In the genomic region with DNA sequence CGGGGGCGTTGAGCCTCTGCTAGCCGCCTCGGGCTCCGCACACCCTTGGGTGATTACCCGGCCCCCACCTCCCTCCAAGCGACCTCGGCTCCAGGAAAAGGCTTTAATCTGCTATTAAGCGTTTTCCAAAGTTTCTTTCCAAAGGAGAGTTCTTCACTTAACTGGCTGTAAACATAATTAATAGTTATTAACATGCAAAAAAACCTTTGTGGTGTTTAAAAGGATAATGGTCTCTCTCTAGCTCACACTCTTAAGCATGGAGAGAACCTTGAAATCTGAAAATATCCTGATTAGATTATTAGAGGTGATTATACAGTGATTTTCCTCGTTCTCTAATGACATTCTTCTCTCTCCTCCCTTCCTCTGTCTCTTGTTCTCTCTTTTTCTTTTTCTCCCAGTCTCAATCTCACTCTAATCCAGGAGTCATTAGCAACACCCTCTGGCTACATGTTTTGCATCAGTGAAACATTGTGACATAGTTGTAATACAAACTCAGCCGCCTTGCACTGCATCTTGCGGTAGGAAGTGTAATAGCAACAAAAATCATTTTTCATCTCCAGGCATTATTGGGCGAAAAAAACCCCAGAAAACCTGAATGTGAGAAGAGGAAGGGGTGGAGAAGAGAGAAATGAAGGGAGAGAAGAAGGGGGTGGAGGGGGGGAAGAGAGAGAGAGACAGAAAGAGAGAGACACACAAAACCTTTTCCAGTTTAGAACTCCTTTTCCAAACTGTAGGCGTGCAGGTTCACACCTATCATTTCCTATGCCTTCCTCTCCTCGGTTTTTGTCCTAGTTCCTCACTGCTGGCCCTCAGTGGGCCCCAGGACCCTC, we compare ENCODE assay signal across 8 cellular contexts. TPM values are rescaled to one million over a fixed set of nuclear protein-coding genes. Genes with fewer than 3 reads are reported as not detected.
DNase-seq lines count a peak whose midpoint lies in the region; ATAC-seq and TF ChIP-seq lines count a peak whose summit lies in the region.

No MANE protein-coding gene starts in this region.

- H3K9me3 ChIP-seq in right atrium auricular region: no peaks in the 10 kb centered on the region
- H3K9me3 ChIP-seq in smooth muscle cell (replicated peaks; ENCODE audit: low read depth): no peaks in the 10 kb centered on the region

- H3F3A ChIP-seq in smooth muscle cell (ENCODE audit: low read depth): no peaks in the 10 kb centered on the region

- peak overlapping the region; percentile 85 for H3K4me2 ChIP-seq in smooth muscle cell

- peaks cover 29% of the 10 kb centered on the region for H4K20me1 ChIP-seq in smooth muscle cell (ENCODE audit: low read depth)

- H3K36me3 ChIP-seq in right atrium auricular region: no peaks in the 10 kb centered on the region
- no peaks in the 10 kb centered on the region for H3K36me3 ChIP-seq in smooth muscle cell (ENCODE audit: low read depth)

- no peak for DNase-seq in HFF-Myc (ENCODE audit: extremely low read depth, low read depth)
- no peak for DNase-seq in right atrium auricular region (ENCODE audit: low spot score)
- no peak for DNase-seq in smooth muscle cell (lab: John Stamatoyannopoulos, UW; ENCODE audit: unreplicated experiment)
- DNase-seq in GM10248 (ENCODE audit: extremely low spot score): no peak
- DNase-seq in NCI-H2029 (lab: John Stamatoyannopoulos, UW): no peak

- H3K27me3 ChIP-seq in right atrium auricular region (no peaks in the 10 kb centered on the region), smooth muscle cell (ENCODE audit: low read depth) (peaks cover 96% of the 10 kb centered on the region)

- WGBS in smooth muscle cell (ENCODE audit: low lambda C conversion rate): 9% methylated on average over 13 of the region's 15 CpGs

- peaks cover 0 to 33% of the 10 kb centered on the region in 2 donors for H3K4me1 ChIP-seq in right atrium auricular region
- peaks cover 80% of the 10 kb centered on the region for H3K4me1 ChIP-seq in smooth muscle cell (ENCODE audit: low read depth)

- no peaks in the 10 kb centered on the region for H3K79me2 ChIP-seq in smooth muscle cell (ENCODE audit: low read depth)

- H2AFZ ChIP-seq in smooth muscle cell (ENCODE audit: low read depth): no peak overlapping the region

- CTCF ChIA-PET in GM10248 (lab: Yijun Ruan, JAX): interaction anchor here (1.0 to 4.4 kb wide), 7 partner anchors 9 to 891 kb away, joined by 3 to 20 read pairs (median 8); no protein-coding TSS in a partner anchor

- POLR2A ChIA-PET in GM10248 (lab: Yijun Ruan, JAX): no interaction called here

- TF ChIP-seq CTCF in HFF-Myc (IDR thresholded peaks at IDR 0.05; ENCODE audit: low read depth, low read length, missing control alignments) (peak; percentile 13), VCaP (conservative IDR thresholded peaks at IDR 0.05) (0 out of 2 replicates have a peak, but pooled peaks have one; percentile 15), right atrium auricular region (IDR thresholded peaks at IDR 0.05) (peak; percentile 14 to 59), smooth muscle cell (IDR thresholded peaks at IDR 0.05; ENCODE audit: borderline replicate concordance, insufficient read depth, poor library complexity, severe bottlenecking) (no peak), GM10248 (IDR thresholded peaks at IDR 0.05; ENCODE audit: control extremely low read depth, extremely low read depth, low read depth, missing control alignments) (no peak)

- H3K4me3 ChIP-seq in HFF-Myc (replicated peaks; ENCODE audit: low read depth, low read length): peak overlapping the region; percentile 47
- H3K4me3 ChIP-seq in right atrium auricular region: peak overlapping the region; percentile 43 to 68
- H3K4me3 ChIP-seq in smooth muscle cell: peak overlapping the region; percentile 46

- H3K27ac ChIP-seq in VCaP (0 out of 2 replicates have a peak overlapping the region, but pooled peaks have one; percentile 7), right atrium auricular region (peak overlapping the region; percentile 90 to 97), smooth muscle cell (ENCODE audit: low read depth) (no peak overlapping the region)

- ATAC-seq in HG03469 (IDR thresholded peaks at IDR 0.05; ENCODE audit: unreplicated experiment) (no peak), GM21381 (IDR thresholded peaks at IDR 0.05; ENCODE audit: unreplicated experiment) (no peak)

- H3K9ac ChIP-seq in smooth muscle cell (ENCODE audit: low read depth): no peak overlapping the region

RNA-seq across cellular contexts. Expression of a gene that starts 24.4 kb away (rescaled TPM):
- total RNA-seq in right atrium auricular region (10 to 100 TPM; 25.0 to 26.7 TPM), smooth muscle cell (4.5 and 9.8 TPM in 2 replicates)
- 4.7 and 11.3 TPM in 2 replicates for polyA plus RNA-seq in smooth muscle cell

Comparison
In these comparisons a context has a peak if more than half of its experiments do, and no peak if none do; other contexts are left out.
1. CTCF ChIP-seq: peak in HFF-Myc (single experiment), VCaP (single experiment) and right atrium auricular region (2 of 2); none in smooth muscle cell (single experiment) and GM10248 (single experiment).
2. Peak in every context shown above with its lines, with median percentiles within 50 percentile points of each other: H3K4me3 ChIP-seq.